Comparison of ENCODE assay signal across 12 cellular contexts in the genomic region with DNA sequence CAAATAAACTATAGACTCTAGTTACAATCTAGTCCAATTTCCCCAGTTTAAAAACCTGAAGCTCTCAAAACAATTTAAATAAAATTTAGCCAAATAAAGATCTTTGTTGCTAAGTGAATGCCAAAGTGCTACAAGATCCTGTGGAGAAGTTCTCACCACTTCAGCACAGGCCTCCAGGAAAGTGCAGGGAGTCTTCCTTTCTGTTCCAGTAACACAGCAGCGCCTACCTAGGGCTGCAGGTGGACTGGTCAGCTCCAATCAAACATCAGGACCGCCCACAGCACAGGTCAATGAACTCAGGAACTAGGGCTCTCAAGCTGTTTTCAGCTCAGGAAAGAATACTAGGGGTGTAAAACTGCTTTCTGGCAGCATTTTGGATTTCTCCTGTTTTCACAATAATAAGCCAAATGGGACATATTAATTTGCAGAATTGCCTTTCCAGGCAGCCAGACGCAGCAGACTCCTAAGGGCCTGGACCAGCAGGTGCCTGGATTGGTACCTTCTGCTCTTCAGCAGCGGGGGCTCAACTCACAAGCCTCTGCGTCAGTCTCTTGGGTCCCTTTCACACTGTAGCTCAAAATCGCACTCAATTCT. TPM values are rescaled to one million over a fixed set of nuclear protein-coding genes. Genes with fewer than 3 reads are reported as not detected.
DNase-seq lines count a peak whose midpoint lies in the region; ATAC-seq and TF ChIP-seq lines count a peak whose summit lies in the region.
"Had no signal": no experiment of that assay in that cellular context is flagged by ENCODE, and none has a peak within 500 bp of the region (broad histone marks: within the 10 kb centered on the region; RNA-seq: fewer than 3 reads in every experiment).

No MANE protein-coding gene starts in this region.

- WGBS in testis, 2 donors = 26 to 36% methylated on average over 6 of the region's 6 CpGs

- no peak overlapping the region for H3K27ac ChIP-seq in testis
- H3K27ac ChIP-seq: BLaER1 treated with 17β-estradiol and CSF1 and Interleukin-3, amounts not matched to agents 10 nM and 100 nM had no signal

- H3K9me3 ChIP-seq in testis = no peaks in the 10 kb centered on the region

- no peak for TF ChIP-seq CTCF in testis (IDR thresholded peaks at IDR 0.05)

- no peaks in the 10 kb centered on the region for H3K36me3 Mint-ChIP-seq in activated CD4-positive, alpha-beta T cell treated with anti-CD3 and anti-CD28 coated beads for 36 hours (ENCODE audit: low read depth)
- H3K36me3 Mint-ChIP-seq in activated naive CD8-positive, alpha-beta T cell treated with anti-CD3 and anti-CD28 coated beads, Interleukin-2, amount 50 U/mL, for 24 hours (ENCODE audit: low read depth) = no peaks in the 10 kb centered on the region

- H3K4me1 Mint-ChIP-seq in activated CD4-positive, alpha-beta T cell treated with anti-CD3 and anti-CD28 coated beads for 36 hours = peaks cover 14% of the 10 kb centered on the region
- peaks cover 10% of the 10 kb centered on the region for H3K4me1 Mint-ChIP-seq in activated naive CD8-positive, alpha-beta T cell treated with anti-CD3 and anti-CD28 coated beads, Interleukin-2, amount 50 U/mL, for 24 hours

- no peaks in the 10 kb centered on the region for H3K36me3 ChIP-seq in testis (ENCODE audit: low read depth, missing control alignments)
- H3K36me3 ChIP-seq: BLaER1 treated with 17β-estradiol and CSF1 and Interleukin-3, amounts not matched to agents 10 nM and 100 nM had no signal

- peak overlapping the region; percentile 41 for H3K4me3 Mint-ChIP-seq in activated CD4-positive, alpha-beta T cell treated with anti-CD3 and anti-CD28 coated beads for 36 hours
- peak overlapping the region; percentile 32 for H3K4me3 Mint-ChIP-seq in activated naive CD8-positive, alpha-beta T cell treated with anti-CD3 and anti-CD28 coated beads, Interleukin-2, amount 50 U/mL, for 24 hours
- H3K4me3 Mint-ChIP-seq: memory B cell had no signal

- peak overlapping the region; percentile 62 to 75 for H3K4me3 ChIP-seq in testis

- ATAC-seq in activated CD4-positive, alpha-beta T cell treated with anti-CD3 and anti-CD28 coated beads for 36 hours = no peak
- ATAC-seq in activated naive CD8-positive, alpha-beta T cell treated with anti-CD3 and anti-CD28 coated beads, Interleukin-2, amount 50 U/mL, for 24 hours = no peak
- ATAC-seq in left colon = peak; percentile 57

- no peaks in the 10 kb centered on the region for H3K27me3 ChIP-seq in testis

- no peaks in the 10 kb centered on the region for H3K9me3 Mint-ChIP-seq in activated CD4-positive, alpha-beta T cell treated with anti-CD3 and anti-CD28 coated beads for 36 hours (ENCODE audit: low read depth)
- H3K9me3 Mint-ChIP-seq in activated naive CD8-positive, alpha-beta T cell treated with anti-CD3 and anti-CD28 coated beads, Interleukin-2, amount 50 U/mL, for 24 hours = no peaks in the 10 kb centered on the region
- H3K9me3 Mint-ChIP-seq: memory B cell had no signal

- intact Hi-C loops in activated CD4-positive, alpha-beta T cell treated with anti-CD3 and anti-CD28 coated beads for 36 hours (cut with DNase I, micrococcal nuclease) = no loop called here
- intact Hi-C loops in left colon (cut with DNase I, micrococcal nuclease) (no loop called here), testis (cut with DNase I; ENCODE audit: low total_unique reads) (no loop called here)

- POLR2A ChIA-PET in activated CD4-positive, alpha-beta T cell treated with anti-CD3 and anti-CD28 coated beads for 36 hours (lab: Charles Lee) = no interaction called here

- DNase-seq in activated CD4-positive, alpha-beta T cell treated with anti-CD3 and anti-CD28 coated beads for 36 hours = no peak
- no peak for DNase-seq in activated CD4-positive, alpha-beta T cell treated with anti-CD3 and anti-CD28 coated beads, Interleukin-2, amount 50 U/mL, for 48 hours
- DNase-seq in activated naive CD8-positive, alpha-beta T cell treated with anti-CD3 and anti-CD28 coated beads, Interleukin-2, amount 50 U/mL, for 24 hours = no peak
- DNase-seq in left colon (peak; percentile 76 to 83), testis (peak; percentile 51), NK-92 (lab: John Stamatoyannopoulos, UW; ENCODE audit: unreplicated experiment) (no peak), GM19238 (ENCODE audit: insufficient read length, low spot score) (no peak), erythroblast (lab: John Stamatoyannopoulos, UW) (no peak)
- DNase-seq: activated naive CD4-positive, alpha-beta T cell; RPMI8226 had no signal

- no peak overlapping the region for H3K27ac Mint-ChIP-seq in activated CD4-positive, alpha-beta T cell treated with anti-CD3 and anti-CD28 coated beads for 36 hours
- no peak overlapping the region for H3K27ac Mint-ChIP-seq in activated naive CD8-positive, alpha-beta T cell treated with anti-CD3 and anti-CD28 coated beads, Interleukin-2, amount 50 U/mL, for 24 hours
- H3K27ac Mint-ChIP-seq: memory B cell had no signal

- peaks cover 18% of the 10 kb centered on the region for H3K4me1 ChIP-seq in testis

- TF ChIP-seq POLR2A in testis (IDR thresholded peaks at IDR 0.05) (no peak), erythroblast (IDR thresholded peaks at IDR 0.05; ENCODE audit: low read length) (no peak)

- H3K27me3 Mint-ChIP-seq in activated CD4-positive, alpha-beta T cell treated with anti-CD3 and anti-CD28 coated beads for 36 hours = peaks cover 45% of the 10 kb centered on the region
- H3K27me3 Mint-ChIP-seq in activated naive CD8-positive, alpha-beta T cell treated with anti-CD3 and anti-CD28 coated beads, Interleukin-2, amount 50 U/mL, for 24 hours = peaks cover 58% of the 10 kb centered on the region

- CTCF ChIA-PET in activated CD4-positive, alpha-beta T cell treated with anti-CD3 and anti-CD28 coated beads for 36 hours (lab: Charles Lee) = interaction anchor here (0.5 to 0.6 kb wide), 2 partner anchors 210 to 592 kb away, joined by 3 read pairs; no protein-coding TSS in a partner anchor

RNA-seq across cellular contexts. Expression of a gene that starts 1.5 kb away (rescaled TPM):
- under 1 TPM; 0.51 to 0.96 TPM for total RNA-seq in activated CD4-positive, alpha-beta T cell treated with anti-CD3 and anti-CD28 coated beads for 36 hours
- 10 to 100 TPM; 26.6 to 32.0 TPM for total RNA-seq in left colon
- total RNA-seq in testis = 10 to 100 TPM; 13.5 to 16.3 TPM
- polyA plus RNA-seq in testis (ENCODE audit: insufficient read depth, low read depth, low replicate concordance) = 8.5 TPM

Comparison
In these comparisons a context has a peak if more than half of its experiments do, and no peak if none do; other contexts are left out.
1. DNase-seq: peak in left colon (2 of 2) and testis (single experiment); none in activated CD4-positive, alpha-beta T cell treated with anti-CD3 and anti-CD28 coated beads for 36 hours (single experiment), activated CD4-positive, alpha-beta T cell treated with anti-CD3 and anti-CD28 coated beads, Interleukin-2, amount 50 U/mL, for 48 hours (0 of 2), activated naive CD8-positive, alpha-beta T cell treated with anti-CD3 and anti-CD28 coated beads, Interleukin-2, amount 50 U/mL, for 24 hours (single experiment), NK-92 (single experiment), GM19238 (single experiment) and erythroblast (0 of 2).
2. RNA of a gene that starts 1.5 kb away (total RNA-seq): 26.6 to 32.0 TPM in left colon and 13.5 to 16.3 TPM in testis; 0.51 to 0.96 TPM in activated CD4-positive, alpha-beta T cell treated with anti-CD3 and anti-CD28 coated beads for 36 hours; every median in the first group is over 4 times any median in the second.